ENCODE assay signal across 1 cellular context in genomic region chr4:44727471-44727870, GRCh38.
TF ChIP-seq lines count a peak whose summit lies in the region.

No MANE protein-coding gene starts in this region.

TF ChIP-seq in GM12878, 131 proteins besides CTCF, POLR2A, EP300 and RAD21:
- TF ChIP-seq SUZ12 (IDR thresholded peaks at IDR 0.05; ENCODE audit: unreplicated experiment) (no peak), CHD1 (IDR thresholded peaks at IDR 0.05; ENCODE audit: low read depth, low read length) (no peak), CREB1 (IDR thresholded peaks at IDR 0.05; ENCODE audit: low read depth) (no peak), PRDM15 (CRISPR knock-in tag; IDR thresholded peaks at IDR 0.05) (no peak)
